Comparison of ENCODE assay signal across 12 cellular contexts in genomic region chr14:99734406-99735051, GRCh38. TPM values are rescaled to one million over a fixed set of nuclear protein-coding genes. Genes with fewer than 3 reads are reported as not detected.
DNase-seq lines count a peak whose midpoint lies in the region; ATAC-seq and TF ChIP-seq lines count a peak whose summit lies in the region.
"Had no signal": no experiment of that assay in that cellular context is flagged by ENCODE, and none has a peak within 500 bp of the region (broad histone marks: within the 10 kb centered on the region; RNA-seq: fewer than 3 reads in every experiment).

No MANE protein-coding gene starts in this region.

- intact Hi-C loops in MCF 10A (cut with micrococcal nuclease) (no loop called here), lower lobe of right lung (cut with DNase I) (loop anchor here (10.0 kb wide), 1 partner anchor 150 kb away; no protein-coding TSS in a partner anchor), upper lobe of right lung (cut with DNase I) (loop anchor here (10.0 kb wide), 1 partner anchor 60 kb away; the partner anchor contains the start of gene EML1)

- no peak for TF ChIP-seq CTCF in MCF 10A (IDR thresholded peaks at IDR 0.05; ENCODE audit: unreplicated experiment)
- TF ChIP-seq CTCF in lower lobe of right lung (IDR thresholded peaks at IDR 0.05) = no peak
- TF ChIP-seq CTCF in upper lobe of right lung (IDR thresholded peaks at IDR 0.05) = no peak

- peak; percentile 54 to 57 for DNase-seq in T47D (ENCODE audit: low read depth in 1 of 2, low spot score in 1 of 2)
- DNase-seq in MCF 10A (ENCODE audit: unreplicated experiment) = no peak
- no peak for DNase-seq in caudate nucleus (lab: John Stamatoyannopoulos, UW)
- peak; percentile 44 for DNase-seq in lower lobe of right lung
- peak; percentile 52 for DNase-seq in upper lobe of right lung
- DNase-seq in activated CD4-positive, alpha-beta T cell treated with anti-CD3 and anti-CD28 coated beads, Interleukin-2, amount 50 U/mL, for 4 hours = no peak
- no peak for DNase-seq in KG1 (lab: John Stamatoyannopoulos, UW)
- DNase-seq: activated CD4-positive, alpha-beta T cell treated with anti-CD3 and anti-CD28 coated beads for 48 hours; activated T-cell treated with anti-CD3 and anti-CD28 coated beads, Interleukin-2, amount 50 U/mL, for 4 hours; mesendoderm had no signal

- H3K27me3 Mint-ChIP-seq in MCF 10A (ENCODE audit: insufficient read depth, unreplicated experiment) = no peaks in the 10 kb centered on the region

- H3K4me3 Mint-ChIP-seq in MCF 10A (ENCODE audit: unreplicated experiment) = no peak overlapping the region
- H3K4me3 Mint-ChIP-seq: activated T-cell treated with anti-CD3 and anti-CD28 coated beads, Interleukin-2, amount 50 U/mL, for 4 hours; T-cell had no signal

- H3K36me3 ChIP-seq in lower lobe of right lung (no peaks in the 10 kb centered on the region), upper lobe of right lung (no peaks in the 10 kb centered on the region)

- H3K4me1 ChIP-seq in lower lobe of right lung (peaks cover 68% of the 10 kb centered on the region), upper lobe of right lung (peaks cover 28% of the 10 kb centered on the region)

- ATAC-seq in lower lobe of right lung (no peak), upper lobe of right lung (no peak), GM21737 (IDR thresholded peaks at IDR 0.05; ENCODE audit: unreplicated experiment) (no peak)
- ATAC-seq: activated T-cell treated with anti-CD3 and anti-CD28 coated beads, Interleukin-2, amount 50 U/mL, for 4 hours; T-cell had no signal

- H3K9me3 ChIP-seq in lower lobe of right lung (no peaks in the 10 kb centered on the region), upper lobe of right lung (no peaks in the 10 kb centered on the region)

- POLR2A ChIA-PET in MCF 10A (lab: Yijun Ruan, JAX) = interaction anchor here (0.6 kb wide), 1 partner anchor 59 kb away, joined by 4 read pairs; the partner anchor contains the start of gene EML1

- H3K9me3 Mint-ChIP-seq in MCF 10A (ENCODE audit: unreplicated experiment) = no peaks in the 10 kb centered on the region
- H3K9me3 Mint-ChIP-seq: activated T-cell treated with anti-CD3 and anti-CD28 coated beads, Interleukin-2, amount 50 U/mL, for 4 hours; T-cell had no signal

- H3K4me3 ChIP-seq in lower lobe of right lung = no peak overlapping the region
- no peak overlapping the region for H3K4me3 ChIP-seq in upper lobe of right lung

- BruUV-seq in MCF 10A (replicated peaks; lab: Mats Ljungman, UMichigan) = no TSS peak

- H3K27ac ChIP-seq in caudate nucleus (ENCODE audit: low read depth, low read length) (peak overlapping the region; percentile 76), lower lobe of right lung (peak overlapping the region; percentile 76), upper lobe of right lung (peak overlapping the region; percentile 65)

- no peak overlapping the region for H3K27ac Mint-ChIP-seq in MCF 10A (ENCODE audit: low read depth, unreplicated experiment)
- H3K27ac Mint-ChIP-seq: T-cell had no signal

- H3K36me3 Mint-ChIP-seq in MCF 10A (ENCODE audit: insufficient read depth, unreplicated experiment) = no peaks in the 10 kb centered on the region
- H3K36me3 Mint-ChIP-seq: T-cell had no signal

- CTCF ChIA-PET in MCF 10A (lab: Yijun Ruan, JAX) = no interaction called here

- no peaks in the 10 kb centered on the region for H3K4me1 Mint-ChIP-seq in MCF 10A (ENCODE audit: insufficient read depth, unreplicated experiment)

- in situ Hi-C loops in T47D (cut with HindIII; ENCODE audit: low pct_unique_long_range_greater_than_20kb, low sequenced_read_pairs) = no loop called here

- H3K27me3 ChIP-seq in lower lobe of right lung (ENCODE audit: low read depth) (peaks cover 10% of the 10 kb centered on the region), upper lobe of right lung (no peaks in the 10 kb centered on the region)

RNA-seq across cellular contexts. Expression of gene CYP46A1, which starts 50.4 kb away (rescaled TPM):
- total RNA-seq in MCF 10A (2022) = 0.20 and 0.30 TPM in 2 replicates
- 0.62 TPM for total RNA-seq in lower lobe of right lung
- 1.3 TPM for total RNA-seq in upper lobe of right lung

RNA-seq across cellular contexts. Expression of gene EML1, which starts 58.7 kb away (rescaled TPM):
- total RNA-seq in MCF 10A (2022) (9.5 and 11.6 TPM in 2 replicates), lower lobe of right lung (34.5 TPM), upper lobe of right lung (42.2 TPM)

Comparison
In these comparisons a context has a peak if more than half of its experiments do, and no peak if none do; other contexts are left out.
1. DNase-seq: peak in T47D (2 of 2), lower lobe of right lung (single experiment) and upper lobe of right lung (single experiment); none in MCF 10A (single experiment), caudate nucleus (0 of 61), activated CD4-positive, alpha-beta T cell treated with anti-CD3 and anti-CD28 coated beads, Interleukin-2, amount 50 U/mL, for 4 hours (0 of 2) and KG1 (single experiment).
2. Peak in every context shown above with its lines, with median percentiles within 50 percentile points of each other: H3K27ac ChIP-seq.